In the genomic region with DNA sequence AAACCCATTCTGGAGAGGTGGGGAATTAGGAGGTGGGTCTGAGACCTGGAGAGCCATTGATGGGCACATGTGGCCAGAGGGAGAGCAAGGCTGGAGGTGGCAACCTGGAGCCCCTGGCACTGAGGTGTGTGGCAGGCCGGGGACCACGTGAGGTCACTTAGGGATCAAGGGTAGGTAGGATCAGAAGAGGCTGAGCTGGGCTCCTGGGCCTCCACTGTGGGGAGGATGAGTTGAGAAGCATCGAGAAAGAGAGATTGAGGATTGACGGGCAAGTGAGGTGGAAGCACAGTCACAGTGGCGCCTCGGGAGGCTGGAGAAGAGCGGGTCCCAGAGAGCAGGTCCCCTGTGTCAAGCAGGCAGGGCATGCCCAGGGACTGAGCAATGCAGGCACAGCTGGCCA, we compare ENCODE assay signal across 19 cellular contexts. TPM values are rescaled to one million over a fixed set of nuclear protein-coding genes. Genes with fewer than 3 reads are reported as not detected.
DNase-seq lines count a peak whose midpoint lies in the region; ATAC-seq and TF ChIP-seq lines count a peak whose summit lies in the region.
"Had no signal": no experiment of that assay in that cellular context is flagged by ENCODE, and none has a peak within 500 bp of the region (broad histone marks: within the 10 kb centered on the region; RNA-seq: fewer than 3 reads in every experiment).

No MANE protein-coding gene starts in this region.

- no peak overlapping the region for H3K18ac ChIP-seq in neuronal stem cell (ENCODE audit: low read length)
- no peak overlapping the region for H3K18ac ChIP-seq in H9 (ENCODE audit: insufficient read length, low read depth, low read length)

- H3K14ac ChIP-seq in neuronal stem cell (ENCODE audit: low read length) = no peak overlapping the region
- no peak overlapping the region for H3K14ac ChIP-seq in H9 (ENCODE audit: insufficient read depth, low read length)

- peaks cover 57% of the 10 kb centered on the region for H3K27me3 Mint-ChIP-seq in H9 (ENCODE audit: low read depth)

- no peak overlapping the region for H2AFZ ChIP-seq in neuronal stem cell (ENCODE audit: low read length)
- H2AFZ ChIP-seq in H9 (ENCODE audit: low read length) = no peak overlapping the region

- DNase-seq in Right ventricle myocardium inferior (ENCODE audit: missing footprints) (peak; percentile 52), right atrium auricular region (ENCODE audit: low spot score) (no peak), right cardiac atrium (peak in 2 of 3 donors; percentile 6 to 15), neuronal stem cell (ENCODE audit: low spot score) (no peak), aorta (peak; percentile 16 to 50), C1 segment of cervical spinal cord (lab: John Stamatoyannopoulos, UW) (no peak), H9 (no peak)
- no peak for DNase-seq in activated T-cell treated with anti-CD3 and anti-CD28 coated beads, Interleukin-2, amount 50 U/mL, for 1 hour
- DNase-seq: DMS53, HFFc6, Kasumi-1, NCI-H1930, NCI-H446 treated with DMSO at 0.1 percent for 48 hours, NCI-H748 treated with DMSO at 0.1 percent for 48 hours, SHP77 had no signal

- no peak overlapping the region for H2AK5ac ChIP-seq in neuronal stem cell (ENCODE audit: low read depth, low read length)
- no peak overlapping the region for H2AK5ac ChIP-seq in H9 (ENCODE audit: insufficient read length, low read length)

- H2BK20ac ChIP-seq in H9 (ENCODE audit: low read depth, low read length, poor library complexity, severe bottlenecking) = no peak overlapping the region

- H3K56ac ChIP-seq in H9 (ENCODE audit: insufficient read length, low read depth, low read length) = no peak overlapping the region

- H4K91ac ChIP-seq in neuronal stem cell (ENCODE audit: low read depth, low read length, poor library complexity) = no peak overlapping the region
- H4K91ac ChIP-seq in H9 (ENCODE audit: insufficient read length, low read depth, low read length) = no peak overlapping the region

- H3K9me3 Mint-ChIP-seq in H9 = no peaks in the 10 kb centered on the region; a peak in 1 of 5 replicates
- H3K9me3 Mint-ChIP-seq: HFFc6 had no signal

- H3K9me3 ChIP-seq in right atrium auricular region (no peaks in the 10 kb centered on the region), right cardiac atrium (ENCODE audit: control insufficient read depth, low read length) (no peaks in the 10 kb centered on the region), neuronal stem cell (replicated peaks in 1 of 2; ENCODE audit: control insufficient read depth in 2 of 2, insufficient read depth in 1 of 2, low read depth in 1 of 2, low read length in 2 of 2) (peaks cover 5 to 8% of the 10 kb centered on the region in 2 donors), aorta (ENCODE audit: control insufficient read depth, low read length) (no peaks in the 10 kb centered on the region), H9 (ENCODE audit: control insufficient read depth, low read depth, low read length) (no peaks in the 10 kb centered on the region)

- H3K23ac ChIP-seq in neuronal stem cell (ENCODE audit: low read depth, low read length, poor library complexity) (peak overlapping the region; percentile 87), H9 (ENCODE audit: insufficient read length, low read depth, low read length) (no peak overlapping the region)

- no peaks in the 10 kb centered on the region for H3K36me3 ChIP-seq in right atrium auricular region
- H3K36me3 ChIP-seq in neuronal stem cell (replicated peaks in 1 of 2; ENCODE audit: control insufficient read depth in 2 of 2, insufficient read depth in 2 of 2, low read length in 2 of 2) = peaks cover 0 to 9% of the 10 kb centered on the region in 2 donors
- no peaks in the 10 kb centered on the region for H3K36me3 ChIP-seq in aorta (ENCODE audit: control insufficient read depth in 1 of 2, insufficient read depth in 2 of 2, low read length in 1 of 2)

- H2BK12ac ChIP-seq in neuronal stem cell (ENCODE audit: low read length) (no peak overlapping the region), H9 (ENCODE audit: insufficient read length, low read depth, low read length) (no peak overlapping the region)

- H2BK15ac ChIP-seq in neuronal stem cell (ENCODE audit: low read length) = no peak overlapping the region
- no peak overlapping the region for H2BK15ac ChIP-seq in H9 (ENCODE audit: low read depth, low read length)

- H3K4me1 Mint-ChIP-seq in H9 = peaks cover 11 to 33% of the 10 kb centered on the region in 2 experiments; a peak in 3 of 4 replicates

- H4K20me1 ChIP-seq in H9 (ENCODE audit: control insufficient read depth, insufficient read depth, insufficient read length) = no peaks in the 10 kb centered on the region

- H3K4me2 ChIP-seq in neuronal stem cell (ENCODE audit: insufficient read depth, low read length, poor library complexity, severe bottlenecking) = no peak overlapping the region
- H3K4me2 ChIP-seq in H9 (ENCODE audit: insufficient read depth, insufficient read length, low read length) = no peak overlapping the region

- WGBS in right cardiac atrium = 96% methylated on average over 7 of the region's 7 CpGs
- WGBS in neuronal stem cell (ENCODE audit: extremely low coverage in 2 of 2, insufficient read length in 2 of 2, insufficient replicate concordance in 1 of 2), 2 donors = no CpG with 5 or more reads among the region's 7 CpGs
- WGBS in aorta, 2 donors = 97% methylated on average over 7 of the region's 7 CpGs
- WGBS in H9 (ENCODE audit: extremely low coverage, insufficient read length, low lambda C conversion rate) = no CpG with 5 or more reads among the region's 7 CpGs

- peaks cover 0 to 6% (median 0%) of the 10 kb centered on the region in 3 experiments; a peak in 2 of 7 replicates for H3K36me3 Mint-ChIP-seq in H9 (ENCODE audit: insufficient read depth in 1 of 3, low read depth in 3 of 3)

- TF ChIP-seq CTCF in right atrium auricular region (IDR thresholded peaks at IDR 0.05) = no peak
- TF ChIP-seq CTCF in H9 (conservative IDR thresholded peaks at IDR 0.05) = no peak

- H4K5ac ChIP-seq in H9 (ENCODE audit: insufficient read length, low read depth, low read length) = no peak overlapping the region

- H3K79me1 ChIP-seq in neuronal stem cell (ENCODE audit: low read depth, low read length) (peaks cover 20% of the 10 kb centered on the region), H9 (ENCODE audit: insufficient read depth, low read depth, low read length, poor library complexity, severe bottlenecking) (no peaks in the 10 kb centered on the region)

- H3K27me3 ChIP-seq in right atrium auricular region = no peaks in the 10 kb centered on the region
- H3K27me3 ChIP-seq in right cardiac atrium (ENCODE audit: control insufficient read depth, insufficient read depth) = no peaks in the 10 kb centered on the region
- peaks cover 0 to 4% (median 0%) of the 10 kb centered on the region in 3 experiments for H3K27me3 ChIP-seq in neuronal stem cell (ENCODE audit: control insufficient read depth in 3 of 3, insufficient read depth in 3 of 3, low read depth in 1 of 3, low read length in 3 of 3)
- H3K27me3 ChIP-seq in aorta (ENCODE audit: control insufficient read depth in 1 of 2, insufficient read depth in 2 of 2, low read length in 1 of 2) = no peaks in the 10 kb centered on the region
- H3K27me3 ChIP-seq in H9 (ENCODE audit: insufficient read depth, low read length) = no peaks in the 10 kb centered on the region; the same call in 1 of the 2 replicates

- H3K23me2 ChIP-seq in H9 (ENCODE audit: insufficient read length, low read depth, low read length, poor library complexity, severe bottlenecking) = peaks cover 11% of the 10 kb centered on the region

- H3K27ac ChIP-seq in right atrium auricular region = no peak overlapping the region
- no peak overlapping the region for H3K27ac ChIP-seq in right cardiac atrium (ENCODE audit: low read length)
- no peak overlapping the region for H3K27ac ChIP-seq in neuronal stem cell (replicated peaks; ENCODE audit: low read length)
- H3K27ac ChIP-seq in aorta (ENCODE audit: low read depth in 1 of 2, low read length in 2 of 2) = no peak overlapping the region
- no peak overlapping the region for H3K27ac ChIP-seq in H9 (ENCODE audit: insufficient read length, low read depth, low read length)
- H3K27ac ChIP-seq: 22Rv1, C4-2B had no signal

- H3K79me2 ChIP-seq in H9 (ENCODE audit: insufficient read depth, low read length) = no peaks in the 10 kb centered on the region

- no peak overlapping the region for H2BK120ac ChIP-seq in neuronal stem cell (ENCODE audit: low read depth, low read length)
- no peak overlapping the region for H2BK120ac ChIP-seq in H9 (ENCODE audit: low read depth, low read length, poor library complexity, severe bottlenecking)

- peaks cover 0 to 19% of the 10 kb centered on the region in 2 donors for H3K4me1 ChIP-seq in right atrium auricular region
- peaks cover under 1% of the 10 kb centered on the region for H3K4me1 ChIP-seq in right cardiac atrium (ENCODE audit: control insufficient read depth, insufficient read depth, low read length)
- H3K4me1 ChIP-seq in neuronal stem cell (ENCODE audit: control insufficient read depth in 2 of 2, insufficient read depth in 1 of 2, low read depth in 1 of 2, low read length in 2 of 2) = peaks cover 5 to 8% of the 10 kb centered on the region in 2 donors
- no peaks in the 10 kb centered on the region for H3K4me1 ChIP-seq in aorta (ENCODE audit: control insufficient read depth in 1 of 2, insufficient read depth in 2 of 2, low read length in 2 of 2)
- H3K4me1 ChIP-seq in H9 (ENCODE audit: insufficient read depth, low read length) = no peaks in the 10 kb centered on the region

- H2BK5ac ChIP-seq in neuronal stem cell (ENCODE audit: low read length) = peak overlapping the region; percentile 49
- H2BK5ac ChIP-seq in H9 (ENCODE audit: insufficient read length, low read length) = no peak overlapping the region

- no peak overlapping the region; a peak in 1 of 7 replicates for H3K27ac Mint-ChIP-seq in H9

- no peak overlapping the region for H3K4me3 Mint-ChIP-seq in H9
- H3K4me3 Mint-ChIP-seq: HFFc6 had no signal

- no peak for ATAC-seq in Right ventricle myocardium inferior
- ATAC-seq in right cardiac atrium = no peak
- ATAC-seq in aorta (ENCODE audit: low FRiP score) = no peak
- ATAC-seq: GM12878, Panc1 had no signal

- intact Hi-C loops in Right ventricle myocardium inferior (cut with DNase I) (no loop called here), right cardiac atrium (cut with DNase I) (no loop called here), aorta (cut with DNase I) (loop anchor here in 1 of 2 donors (5.0 kb wide), 1 partner anchor 68 kb away; a partner anchor contains a TSS)

- H3K9ac ChIP-seq in neuronal stem cell (ENCODE audit: low read depth, low read length, poor library complexity) (no peak overlapping the region), H9 (ENCODE audit: extremely low read depth, insufficient read length, low read length) (no peak overlapping the region)

- H3K4me3 ChIP-seq in right atrium auricular region = no peak overlapping the region
- H3K4me3 ChIP-seq in right cardiac atrium (ENCODE audit: low read length) = no peak overlapping the region
- no peak overlapping the region for H3K4me3 ChIP-seq in neuronal stem cell (ENCODE audit: low read length in 2 of 2)
- no peak overlapping the region for H3K4me3 ChIP-seq in aorta (ENCODE audit: low read length in 2 of 2)
- H3K4me3 ChIP-seq: GM12878 had no signal

- no peak overlapping the region for H4K8ac ChIP-seq in neuronal stem cell (ENCODE audit: low read depth, low read length)
- no peak overlapping the region for H4K8ac ChIP-seq in H9 (replicated peaks; ENCODE audit: insufficient read length, low read depth, low read length)

- H3K4ac ChIP-seq in neuronal stem cell (ENCODE audit: low read length) (no peak overlapping the region), H9 (ENCODE audit: low read depth, low read length) (no peak overlapping the region)

- H3T11ph ChIP-seq in H9 (ENCODE audit: low read length) = no peak overlapping the region

RNA-seq across cellular contexts. Expression of a gene that starts 4.1 kb away (rescaled TPM):
- 3.1 TPM for total RNA-seq in Right ventricle myocardium inferior
- 1 to 10 TPM; 1.9 to 3.2 TPM for total RNA-seq in right atrium auricular region
- 1 to 10 TPM; 2.2 to 3.5 (median 3.1) TPM for total RNA-seq in right cardiac atrium
- polyA plus RNA-seq in right cardiac atrium = 2.0 TPM
- 36.9 TPM for polyA plus RNA-seq in neuronal stem cell (2013, experiment 1 of 2)
- 37.0 TPM for polyA plus RNA-seq in neuronal stem cell (2013, experiment 2 of 2)
- total RNA-seq in aorta = 1 to 10 TPM; 5.8 to 6.1 TPM
- polyA plus RNA-seq in aorta = 1 to 10 TPM in 1 of 2 donors, under 1 TPM in 1; 0.84 to 1.4 TPM
- total RNA-seq in H9 (2021) = 5.0 and 5.2 TPM in 2 replicates

Comparison
In these comparisons a context has a peak if more than half of its experiments do, and no peak if none do; other contexts are left out.
1. DNase-seq: peak in Right ventricle myocardium inferior (single experiment), right cardiac atrium (2 of 3) and aorta (2 of 2); none in right atrium auricular region (single experiment), neuronal stem cell (single experiment), C1 segment of cervical spinal cord (0 of 14), H9 (single experiment) and activated T-cell treated with anti-CD3 and anti-CD28 coated beads, Interleukin-2, amount 50 U/mL, for 1 hour (single experiment).